34 cellular contexts compared by ENCODE assay signal in genomic region chr11:122391049-122391448, GRCh38.
DNase-seq lines count a peak whose midpoint lies in the region; ATAC-seq, FAIRE-seq and TF ChIP-seq lines count a peak whose summit lies in the region.
"Had no signal": no experiment of that assay in that cellular context is flagged by ENCODE, and none has a peak within 500 bp of the region (broad histone marks: within the 10 kb centered on the region; RNA-seq: fewer than 3 reads in every experiment).

No MANE protein-coding gene starts in this region.

- intact Hi-C loops in HepG2 (cut with micrococcal nuclease; ENCODE audit: unreplicated experiment), result no loop called here
- intact Hi-C loops in right lobe of liver (cut with DNase I), result no loop called here
- intact Hi-C loops in IMR-90 (cut with micrococcal nuclease), result no loop called here
- intact Hi-C loops in K562 (cut with micrococcal nuclease), result no loop called here
- intact Hi-C loops in gastrocnemius medialis (cut with DNase I; ENCODE audit: low total_unique reads), result no loop called here

- H4K20me1 ChIP-seq in HepG2 (ENCODE audit: insufficient read depth, low read length) (no peaks in the 10 kb centered on the region), IMR-90 (ENCODE audit: insufficient read depth, low read length) (no peaks in the 10 kb centered on the region), K562 (replicated peaks; ENCODE audit: control insufficient read depth, insufficient read depth, low read length) (no peaks in the 10 kb centered on the region)
- H4K20me1 ChIP-seq: BLaER1; BLaER1 treated with 17β-estradiol and CSF1 and Interleukin-3, amounts not matched to agents 10 nM and 100 nM had no signal

- H3K9me3 ChIP-seq in HepG2 (ENCODE audit: low read length) (no peaks in the 10 kb centered on the region), right lobe of liver (no peaks in the 10 kb centered on the region), A549 (0 out of 3 replicates have a peak, but pooled peaks cover 2% of the 10 kb centered on the region), IMR-90 (ENCODE audit: control insufficient read depth, insufficient read depth, low read length) (0 out of 2 replicates have a peak, but pooled peaks cover 1% of the 10 kb centered on the region), K562 (replicated peaks; ENCODE audit: control insufficient read depth, insufficient read depth, low read depth, low read length) (no peaks in the 10 kb centered on the region), upper lobe of left lung (peaks cover 0 to 5% (median 0%) of the 10 kb centered on the region in 4 donors), gastrocnemius medialis (no peaks in the 10 kb centered on the region)
- H3K9me3 ChIP-seq: BE2C, BLaER1 had no signal

- dilution Hi-C loops in IMR-90 (cut with HindIII; ENCODE audit: low sequenced_read_pairs, unreplicated experiment), result no loop called here

- H3K4me3 ChIP-seq in HepG2 (replicated peaks in 1 of 3; ENCODE audit: insufficient read depth in 1 of 3, low read depth in 2 of 3, low read length in 3 of 3) (no peak overlapping the region), right lobe of liver (no peak overlapping the region), A549 (no peak overlapping the region), IMR-90 (ENCODE audit: insufficient read depth, low read depth, low read length) (no peak overlapping the region), K562 (no peak overlapping the region), upper lobe of left lung (no peak overlapping the region), gastrocnemius medialis (no peak overlapping the region)
- H3K4me3 ChIP-seq: BLaER1; BLaER1 treated with 17β-estradiol and CSF1 and Interleukin-3, amounts not matched to agents 10 nM and 100 nM had no signal

- no peak overlapping the region for H2BK5ac ChIP-seq in IMR-90 (ENCODE audit: low read depth, low read length, poor library complexity, severe bottlenecking)

- H3K27me3 ChIP-seq in HepG2 (ENCODE audit: control insufficient read depth in 1 of 2, insufficient read depth in 2 of 2, low read length in 2 of 2), result no peaks in the 10 kb centered on the region
- no peaks in the 10 kb centered on the region for H3K27me3 ChIP-seq in right lobe of liver
- H3K27me3 ChIP-seq in IMR-90 (ENCODE audit: control insufficient read depth, insufficient read depth, low read length), result no peaks in the 10 kb centered on the region; the same call in 1 of the 2 replicates
- no peaks in the 10 kb centered on the region for H3K27me3 ChIP-seq in K562 (ENCODE audit: control insufficient read depth in 2 of 2, insufficient read depth in 2 of 2, low read length in 2 of 2)
- no peaks in the 10 kb centered on the region for H3K27me3 ChIP-seq in upper lobe of left lung
- no peaks in the 10 kb centered on the region for H3K27me3 ChIP-seq in gastrocnemius medialis
- H3K27me3 ChIP-seq: BE2C; BLaER1; BLaER1 treated with 17β-estradiol and CSF1 and Interleukin-3, amounts not matched to agents 10 nM and 100 nM had no signal

- H4K8ac ChIP-seq in IMR-90 (ENCODE audit: low read depth in 2 of 2, low read length in 2 of 2), result no peak overlapping the region

- H2BK120ac ChIP-seq in IMR-90 (ENCODE audit: low read depth, low read length), result no peak overlapping the region

- H3K9ac ChIP-seq in HepG2 (ENCODE audit: insufficient read depth, low read depth, low read length), result no peak overlapping the region
- no peak overlapping the region for H3K9ac ChIP-seq in IMR-90 (ENCODE audit: low read depth, low read length)
- H3K9ac ChIP-seq in K562 (ENCODE audit: insufficient read depth in 1 of 2, low read depth in 2 of 2, low read length in 2 of 2), result no peak overlapping the region
- H3K9ac ChIP-seq: BLaER1; BLaER1 treated with 17β-estradiol and CSF1 and Interleukin-3, amounts not matched to agents 10 nM and 100 nM had no signal

- H2AFZ ChIP-seq in HepG2 (ENCODE audit: low read length) (no peak overlapping the region), IMR-90 (replicated peaks; ENCODE audit: low read length, poor library complexity) (no peak overlapping the region), K562 (ENCODE audit: low read depth, low read length) (no peak overlapping the region)

- BruUV-seq in HepG2 (replicated peaks; lab: Mats Ljungman, UMichigan), result no TSS peak
- no TSS peak for BruUV-seq in IMR-90 (replicated peaks; lab: Mats Ljungman, UMichigan)
- BruUV-seq in K562 (replicated peaks; lab: Mats Ljungman, UMichigan), result no TSS peak

- DNase-seq in HepG2 (ENCODE audit: low spot score) (no peak), right lobe of liver (no peak), A549 (ENCODE audit: low read depth in 1 of 2, low spot score in 1 of 2) (no peak), IMR-90 (no peak), K562 (ENCODE audit: extremely low read depth in 1 of 4, low spot score in 3 of 4) (no peak), upper lobe of left lung (no peak), gastrocnemius medialis (no peak)
- DNase-seq: 8988T; ACHN; AML-193; BE2C; C1 segment of cervical spinal cord; Caco-2; Calu3; CD4-positive, alpha-beta memory T cell; CD4-positive, alpha-beta T cell; CD4-positive, CD25-positive, alpha-beta regulatory T cell; CD8-positive, alpha-beta memory T cell; CD8-positive, alpha-beta T cell; COR-L47; DMS 273 treated with DMSO at 0.1 percent for 48 hours; DMS153; DMS53; DMS79; DMS79 treated with DMSO at 0.1 percent for 48 hours; DND-41; EL had no signal

- H3K4me1 ChIP-seq in HepG2 (ENCODE audit: insufficient read depth, low read length), result no peaks in the 10 kb centered on the region
- no peaks in the 10 kb centered on the region for H3K4me1 ChIP-seq in right lobe of liver
- H3K4me1 ChIP-seq in A549, result no peaks in the 10 kb centered on the region
- H3K4me1 ChIP-seq in IMR-90 (ENCODE audit: control insufficient read depth, insufficient read depth, low read length), result no peaks in the 10 kb centered on the region
- H3K4me1 ChIP-seq in K562 (replicated peaks in 1 of 2; ENCODE audit: control insufficient read depth in 2 of 2, insufficient read depth in 2 of 2, low read length in 2 of 2), result no peaks in the 10 kb centered on the region
- no peaks in the 10 kb centered on the region for H3K4me1 ChIP-seq in upper lobe of left lung
- H3K4me1 ChIP-seq in gastrocnemius medialis, result peaks cover 4 to 5% of the 10 kb centered on the region in 2 donors
- H3K4me1 ChIP-seq: BE2C; BLaER1; BLaER1 treated with 17β-estradiol and CSF1 and Interleukin-3, amounts not matched to agents 10 nM and 100 nM; Caco-2 had no signal

- H2AK5ac ChIP-seq in IMR-90 (ENCODE audit: low read depth, low read length), result no peak overlapping the region

- H2BK15ac ChIP-seq in IMR-90 (ENCODE audit: low read depth, low read length), result no peak overlapping the region

- H3K9me1 ChIP-seq in IMR-90 (ENCODE audit: insufficient read depth, low read length) (no peaks in the 10 kb centered on the region), K562 (ENCODE audit: control insufficient read depth, insufficient read depth, low read length) (no peaks in the 10 kb centered on the region)

- no peak overlapping the region for H3K14ac ChIP-seq in IMR-90 (replicated peaks; ENCODE audit: low read depth, low read length)

- no peak overlapping the region for H4K91ac ChIP-seq in IMR-90 (ENCODE audit: insufficient read depth, low read depth, low read length)

- H3K23ac ChIP-seq in IMR-90 (ENCODE audit: low read depth, low read length), result no peak overlapping the region

- TF ChIP-seq POLR2A in HepG2 (IDR thresholded peaks at IDR 0.05; ENCODE audit: insufficient read depth in 1 of 2, low read depth in 2 of 2, low read length in 2 of 2) (no peak), right lobe of liver (IDR thresholded peaks at IDR 0.05) (no peak), A549 (IDR thresholded peaks at IDR 0.05; ENCODE audit: low read length) (no peak), IMR-90 (IDR thresholded peaks at IDR 0.05; ENCODE audit: low read depth, low read length) (no peak), K562 (conservative IDR thresholded peaks at IDR 0.05) (no peak), upper lobe of left lung (IDR thresholded peaks at IDR 0.05) (no peak), gastrocnemius medialis (IDR thresholded peaks at IDR 0.05) (no peak)

- H3K4me2 ChIP-seq in HepG2 (ENCODE audit: low read depth, low read length) (no peak overlapping the region), A549 (no peak overlapping the region), IMR-90 (ENCODE audit: low read depth, low read length) (no peak overlapping the region), K562 (ENCODE audit: insufficient read depth, low read length) (no peak overlapping the region)
- H3K4me2 ChIP-seq: BLaER1; BLaER1 treated with 17β-estradiol and CSF1 and Interleukin-3, amounts not matched to agents 10 nM and 100 nM had no signal

- TF ChIP-seq RAD21 in HepG2 (CRISPR knock-in tag; IDR thresholded peaks at IDR 0.05), result no peak
- no peak for TF ChIP-seq RAD21 in A549 (conservative IDR thresholded peaks at IDR 0.05 in 1 of 2, IDR thresholded peaks at IDR 0.05 in 1 of 2)
- no peak for TF ChIP-seq RAD21 in IMR-90 (IDR thresholded peaks at IDR 0.05; ENCODE audit: low read length)
- no peak for TF ChIP-seq RAD21 in K562 (CRISPR knock-in tag; conservative IDR thresholded peaks at IDR 0.05 in 1 of 2, IDR thresholded peaks at IDR 0.05 in 1 of 2)

- no peak overlapping the region for H2AK9ac ChIP-seq in IMR-90 (replicated peaks; ENCODE audit: low read depth, low read length, poor library complexity)

- H3K4ac ChIP-seq in IMR-90 (ENCODE audit: low read depth, low read length), result no peak overlapping the region

- H3K18ac ChIP-seq in IMR-90 (ENCODE audit: low read depth, low read length), result no peak overlapping the region

- H3K79me2 ChIP-seq in HepG2 (ENCODE audit: insufficient read depth, low read length) (no peaks in the 10 kb centered on the region), K562 (ENCODE audit: control insufficient read depth, insufficient read depth, low read length) (no peaks in the 10 kb centered on the region)

- ATAC-seq in HepG2, result no peak
- ATAC-seq in right lobe of liver, result no peak
- no peak for ATAC-seq in A549
- no peak for ATAC-seq in IMR-90 (ENCODE audit: low read depth)
- no peak for ATAC-seq in K562
- no peak for ATAC-seq in upper lobe of left lung (ENCODE audit: low FRiP score in 2 of 2)
- no peak for ATAC-seq in gastrocnemius medialis
- no peak for ATAC-seq in GM18858 (IDR thresholded peaks at IDR 0.05; ENCODE audit: unreplicated experiment)
- ATAC-seq: CD8-positive, alpha-beta T cell had no signal

- TF ChIP-seq CTCF in HepG2 (CRISPR knock-in tag; IDR thresholded peaks at IDR 0.05), result no peak
- TF ChIP-seq CTCF in right lobe of liver (IDR thresholded peaks at IDR 0.05), result no peak
- no peak for TF ChIP-seq CTCF in A549 (IDR thresholded peaks at IDR 0.05)
- no peak for TF ChIP-seq CTCF in IMR-90 (conservative IDR thresholded peaks at IDR 0.05; ENCODE audit: low read depth, low read length)
- TF ChIP-seq CTCF in K562 (IDR thresholded peaks at IDR 0.05 in 2 of 3, conservative IDR thresholded peaks at IDR 0.05 in 1 of 3; ENCODE audit: insufficient read depth in 2 of 3, low read depth in 1 of 3, low read length in 3 of 3), result no peak
- no peak for TF ChIP-seq CTCF in upper lobe of left lung (IDR thresholded peaks at IDR 0.05)
- TF ChIP-seq CTCF in gastrocnemius medialis (IDR thresholded peaks at IDR 0.05 in 4 of 5, conservative IDR thresholded peaks at IDR 0.05 in 1 of 5), result no peak

- in situ Hi-C loops in HepG2 (cut with HindIII; ENCODE audit: extremely low pct_ligation_motif_present, low pct_unique_long_range_greater_than_20kb), result no loop called here
- in situ Hi-C loops in IMR-90 (cut with MboI; ENCODE audit: low sequenced_read_pairs), result no loop called here
- in situ Hi-C loops in K562 (cut with MboI), result no loop called here
- in situ Hi-C loops in gastrocnemius medialis (cut with MboI; ENCODE audit: low sequenced_read_pairs in 4 of 4), result no loop called here

- no peak for TF ChIP-seq EP300 in HepG2 (IDR thresholded peaks at IDR 0.05; ENCODE audit: low read depth in 2 of 2, low read length in 2 of 2)
- no peak for TF ChIP-seq EP300 in HepG2 (CRISPR knock-in tag; IDR thresholded peaks at IDR 0.05; ENCODE audit: borderline replicate concordance)
- no peak for TF ChIP-seq EP300 in A549 (IDR thresholded peaks at IDR 0.05)
- no peak for TF ChIP-seq EP300 in K562 (IDR thresholded peaks at IDR 0.05; ENCODE audit: low read length)
- no peak for TF ChIP-seq EP300 in upper lobe of left lung (IDR thresholded peaks at IDR 0.05)

- no peak overlapping the region for H4K5ac ChIP-seq in IMR-90 (ENCODE audit: low read depth, low read length)

- CTCF ChIA-PET in HepG2 (lab: Yijun Ruan, JAX; ENCODE audit: low intra/inter-chr PET ratio, low total read pairs), result no interaction called here
- CTCF ChIA-PET in A549 (lab: Yijun Ruan, JAX), result interaction anchor here (0.6 kb wide), 2 partner anchors 21 to 1217 kb away, joined by 3 read pairs; no protein-coding TSS in a partner anchor
- CTCF ChIA-PET in IMR-90 (lab: Yijun Ruan, JAX), result interaction anchor here (1.4 kb wide), 1 partner anchor 14 kb away, joined by 7 read pairs; no protein-coding TSS in a partner anchor
- CTCF ChIA-PET in K562 (lab: Yijun Ruan, JAX; ENCODE audit: low intra/inter-chr PET ratio), result no interaction called here

- H3K27ac ChIP-seq in HepG2 (ENCODE audit: extremely low read length, insufficient read depth, low read length), result no peak overlapping the region
- H3K27ac ChIP-seq in right lobe of liver, result no peak overlapping the region
- H3K27ac ChIP-seq in A549, result no peak overlapping the region
- H3K27ac ChIP-seq in IMR-90 (ENCODE audit: insufficient read depth, low read length), result no peak overlapping the region
- no peak overlapping the region for H3K27ac ChIP-seq in K562 (ENCODE audit: extremely low read depth, low read depth, low read length)
- H3K27ac ChIP-seq in upper lobe of left lung, result no peak overlapping the region
- H3K27ac ChIP-seq in gastrocnemius medialis, result no peak overlapping the region
- H3K27ac ChIP-seq: 22Rv1; BLaER1; BLaER1 treated with 17β-estradiol and CSF1 and Interleukin-3, amounts not matched to agents 10 nM and 100 nM; C4-2B had no signal

- FAIRE-seq in HepG2 (lab: Jason Lieb, UNC) (no peak), A549 (lab: Jason Lieb, UNC) (no peak), K562 (lab: Jason Lieb, UNC) (no peak)
- FAIRE-seq: A204.1, D721Med had no signal

- H3K56ac ChIP-seq in IMR-90 (ENCODE audit: extremely low read depth, insufficient read depth, low read length), result no peak overlapping the region

- no peaks in the 10 kb centered on the region for H3K79me1 ChIP-seq in IMR-90 (ENCODE audit: low read depth in 1 of 2, low read length in 2 of 2)

- H3K36me3 ChIP-seq in HepG2 (replicated peaks in 1 of 2; ENCODE audit: control insufficient read depth in 1 of 2, insufficient read depth in 2 of 2, low read length in 2 of 2) (no peaks in the 10 kb centered on the region), right lobe of liver (no peaks in the 10 kb centered on the region), IMR-90 (ENCODE audit: control insufficient read depth, insufficient read depth, low read length) (no peaks in the 10 kb centered on the region), K562 (ENCODE audit: control insufficient read depth, insufficient read depth, low read length) (no peaks in the 10 kb centered on the region), upper lobe of left lung (no peaks in the 10 kb centered on the region), gastrocnemius medialis (no peaks in the 10 kb centered on the region)
- H3K36me3 ChIP-seq: BE2C; BLaER1; BLaER1 treated with 17β-estradiol and CSF1 and Interleukin-3, amounts not matched to agents 10 nM and 100 nM had no signal

- POLR2A ChIA-PET in HepG2 (lab: Yijun Ruan, JAX), result no interaction called here
- POLR2A ChIA-PET in A549 (lab: Yijun Ruan, JAX), result no interaction called here
- POLR2A ChIA-PET in IMR-90 (lab: Charles Lee; ENCODE audit: unreplicated experiment), result no interaction called here
- POLR2A ChIA-PET in K562 (lab: Yijun Ruan, JAX), result no interaction called here

- H2BK20ac ChIP-seq in IMR-90 (ENCODE audit: low read depth, low read length), result no peak overlapping the region

Comparison
In these comparisons a context has a peak if more than half of its experiments do, and no peak if none do; other contexts are left out.
1. CTCF ChIA-PET loops: an anchor here in A549 (0.6 kb wide) and IMR-90 (1.4 kb wide); none called in HepG2 and K562.
2. Of the 241 proteins assayed by ChIP-seq in both HepG2 and K562: peak only in HepG2: MAFF and MAFK; only in K562: MAFG and NFE2L1; in both: none; in neither: 237.